In the genomic region with DNA sequence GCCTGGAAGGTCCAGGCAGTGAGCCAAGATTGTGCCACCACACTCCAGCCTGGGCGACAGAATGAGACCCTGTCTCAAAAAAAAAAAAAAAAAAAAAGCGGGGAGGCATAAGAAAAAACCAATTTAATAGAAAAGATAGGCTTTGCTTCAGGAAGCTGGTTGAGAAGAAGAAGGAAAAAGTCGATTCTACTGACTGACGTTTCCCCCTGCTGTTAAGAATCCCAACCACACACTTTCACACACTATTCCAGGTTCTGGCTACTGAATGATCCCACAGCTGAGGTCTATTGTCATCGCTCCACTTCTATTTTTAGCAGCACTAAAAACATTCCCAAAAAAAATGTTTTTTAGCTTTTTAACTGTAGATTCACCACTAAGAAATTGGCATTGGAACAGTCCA, we compare ENCODE assay signal across 2 cellular contexts.
A peak's percentile ranks its signal among the peaks of the same experiment; 100 is the strongest.
TF ChIP-seq lines count a peak whose summit lies in the region.

No MANE protein-coding gene starts in this region.

TF ChIP-seq in HepG2, 621 proteins besides CTCF, POLR2A, EP300 and RAD21:
- no peak for TF ChIP-seq CHD2 (IDR thresholded peaks at IDR 0.05; ENCODE audit: low read depth, low read length)
- TF ChIP-seq ASH2L (IDR thresholded peaks at IDR 0.05; ENCODE audit: insufficient read length, low read depth, low read length): no peak
- peak; percentile 38; the same call in 1 of the 2 replicates for TF ChIP-seq STAG1 (CRISPR knock-in tag; IDR thresholded peaks at IDR 0.05)
- peak; percentile 45 for TF ChIP-seq TEAD3 (CRISPR knock-in tag; optimal IDR thresholded peaks at IDR 0.05; ENCODE audit: borderline replicate concordance)
- TF ChIP-seq, protein P1, sequence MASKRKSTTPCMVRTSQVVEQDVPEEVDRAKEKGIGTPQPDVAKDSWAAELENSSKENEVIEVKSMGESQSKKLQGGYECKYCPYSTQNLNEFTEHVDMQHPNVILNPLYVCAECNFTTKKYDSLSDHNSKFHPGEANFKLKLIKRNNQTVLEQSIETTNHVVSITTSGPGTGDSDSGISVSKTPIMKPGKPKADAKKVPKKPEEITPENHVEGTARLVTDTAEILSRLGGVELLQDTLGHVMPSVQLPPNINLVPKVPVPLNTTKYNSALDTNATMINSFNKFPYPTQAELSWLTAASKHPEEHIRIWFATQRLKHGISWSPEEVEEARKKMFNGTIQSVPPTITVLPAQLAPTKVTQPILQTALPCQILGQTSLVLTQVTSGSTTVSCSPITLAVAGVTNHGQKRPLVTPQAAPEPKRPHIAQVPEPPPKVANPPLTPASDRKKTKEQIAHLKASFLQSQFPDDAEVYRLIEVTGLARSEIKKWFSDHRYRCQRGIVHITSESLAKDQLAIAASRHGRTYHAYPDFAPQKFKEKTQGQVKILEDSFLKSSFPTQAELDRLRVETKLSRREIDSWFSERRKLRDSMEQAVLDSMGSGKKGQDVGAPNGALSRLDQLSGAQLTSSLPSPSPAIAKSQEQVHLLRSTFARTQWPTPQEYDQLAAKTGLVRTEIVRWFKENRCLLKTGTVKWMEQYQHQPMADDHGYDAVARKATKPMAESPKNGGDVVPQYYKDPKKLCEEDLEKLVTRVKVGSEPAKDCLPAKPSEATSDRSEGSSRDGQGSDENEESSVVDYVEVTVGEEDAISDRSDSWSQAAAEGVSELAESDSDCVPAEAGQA (IDR thresholded peaks at IDR 0.05; ENCODE audit: low read depth): no peak
- TF ChIP-seq, protein P1 (CRISPR knock-in tag; IDR thresholded peaks at IDR 0.05; ENCODE audit: borderline replicate concordance): no peak
- no peak for TF ChIP-seq ETV6 (CRISPR knock-in tag; conservative IDR thresholded peaks at IDR 0.05)
- TF ChIP-seq ZNF572 (CRISPR knock-in tag; IDR thresholded peaks at IDR 0.05): no peak
- peak; percentile 42; the same call in 1 of the 2 replicates for TF ChIP-seq POLR2G (IDR thresholded peaks at IDR 0.05; ENCODE audit: low read depth, low read length)

TF ChIP-seq in SK-N-SH, 30 proteins besides CTCF, POLR2A, EP300 and RAD21:
- no peak for TF ChIP-seq CHD2 (IDR thresholded peaks at IDR 0.05; ENCODE audit: low read length, partially characterized antibody)
- TF ChIP-seq GATA2 (CRISPR knock-in tag; IDR thresholded peaks at IDR 0.05): no peak
- no peak for TF ChIP-seq TEAD4 (IDR thresholded peaks at IDR 0.05; ENCODE audit: borderline replicate concordance, insufficient read depth)
- TF ChIP-seq SMC3 (IDR thresholded peaks at IDR 0.05; ENCODE audit: low read depth, low read length): no peak
- no peak for TF ChIP-seq ELF1 (IDR thresholded peaks at IDR 0.05)
- no peak for TF ChIP-seq FOXM1 (IDR thresholded peaks at IDR 0.05; ENCODE audit: low read depth)
- no peak for TF ChIP-seq GABPA (IDR thresholded peaks at IDR 0.05; ENCODE audit: low read depth)
